Comparison of ENCODE assay signal across 14 cellular contexts in the genomic region with DNA sequence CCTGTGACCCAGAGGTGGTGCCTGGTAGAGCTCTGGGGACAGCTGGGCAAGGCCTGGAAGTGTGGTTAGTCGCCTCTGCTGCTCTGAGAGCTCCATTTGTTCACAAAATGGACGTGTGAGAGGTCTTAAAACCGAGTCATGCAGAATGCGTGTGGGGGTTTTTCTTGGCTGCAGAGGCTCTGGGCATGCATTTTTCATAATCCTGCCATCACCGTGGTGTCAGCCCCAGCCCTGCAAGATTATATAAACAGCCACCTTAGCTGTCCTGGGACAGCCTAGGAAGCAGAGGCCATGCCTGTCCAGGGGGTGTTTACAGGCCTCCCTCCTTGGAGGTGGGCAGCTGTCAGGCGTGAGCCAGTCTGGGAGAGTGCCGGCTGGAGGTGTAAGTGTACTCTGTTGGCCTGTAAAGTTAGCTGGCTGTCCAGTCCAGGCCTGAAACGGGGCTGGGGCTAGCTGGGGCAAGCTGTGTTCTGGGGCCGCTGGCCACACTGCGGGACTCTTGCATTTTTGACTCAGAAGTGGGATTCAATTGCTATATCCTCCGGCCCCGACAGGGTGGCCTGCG. TPM values are rescaled to one million over a fixed set of nuclear protein-coding genes. Genes with fewer than 3 reads are reported as not detected.
DNase-seq lines count a peak whose midpoint lies in the region; ATAC-seq, FAIRE-seq and TF ChIP-seq lines count a peak whose summit lies in the region.
"Had no signal": no experiment of that assay in that cellular context is flagged by ENCODE, and none has a peak within 500 bp of the region (broad histone marks: within the 10 kb centered on the region; RNA-seq: fewer than 3 reads in every experiment).

No MANE protein-coding gene starts in this region.

- H3K4me3 Mint-ChIP-seq in CD4-positive, CD25-positive, alpha-beta regulatory T cell, result peak overlapping the region; percentile 44 to 80 (median 74)

- H3K4me3 ChIP-seq in CD4-positive, CD25-positive, alpha-beta regulatory T cell (ENCODE audit: low read depth, low read length), result no peak overlapping the region
- H3K4me3 ChIP-seq in esophagus muscularis mucosa, result peak overlapping the region; percentile 64 to 75 (median 70)
- peak overlapping the region; percentile 74 for H3K4me3 ChIP-seq in neural cell (ENCODE audit: low read length)
- no peak overlapping the region for H3K4me3 ChIP-seq in kidney (ENCODE audit: low read length in 2 of 2)
- H3K4me3 ChIP-seq: thoracic aorta had no signal

- H3K4me1 ChIP-seq in CD4-positive, CD25-positive, alpha-beta regulatory T cell (ENCODE audit: control insufficient read depth, insufficient read depth, low read length, poor library complexity, severe bottlenecking), result peaks cover 16% of the 10 kb centered on the region
- H3K4me1 ChIP-seq in esophagus muscularis mucosa, result peaks cover 50 to 98% (median 84%) of the 10 kb centered on the region in 4 donors
- peaks cover 2 to 5% of the 10 kb centered on the region in 2 donors for H3K4me1 ChIP-seq in kidney (ENCODE audit: control insufficient read depth in 1 of 2, insufficient read depth in 1 of 2, low read depth in 1 of 2, low read length in 2 of 2)

- no peak for FAIRE-seq in kidney (lab: Jason Lieb, UNC)

- peaks cover 7% of the 10 kb centered on the region for H3K27me3 ChIP-seq in CD4-positive, CD25-positive, alpha-beta regulatory T cell (ENCODE audit: control insufficient read depth, insufficient read depth, low read length)
- H3K27me3 ChIP-seq in esophagus muscularis mucosa (peaks cover 0 to 22% (median 0%) of the 10 kb centered on the region in 4 donors), neural cell (ENCODE audit: insufficient read depth, low read depth, low read length) (peaks cover 12% of the 10 kb centered on the region)

- no peak for ATAC-seq in CD4-positive, CD25-positive, alpha-beta regulatory T cell (ENCODE audit: low read depth in 2 of 2)
- ATAC-seq in stimulated activated naive CD8-positive, alpha-beta T cell treated with anti-CD3 and anti-CD28 coated beads, Interleukin-15, Interleukin-2, amounts not matched to agents 100 U/mL and 50 U/mL, for 24 hours, result no peak

- intact Hi-C loops in esophagus muscularis mucosa (cut with DNase I), result no loop called here
- intact Hi-C loops in kidney (cut with DNase I), result no loop called here

- no peak for TF ChIP-seq RAD21 in neural cell (conservative IDR thresholded peaks at IDR 0.05)

- no peaks in the 10 kb centered on the region for H3F3A ChIP-seq in neural cell (ENCODE audit: insufficient read depth, low read length, poor library complexity, severe bottlenecking)

- peaks cover 12% of the 10 kb centered on the region for H4K20me1 ChIP-seq in neural cell (ENCODE audit: insufficient read depth)

- no peak overlapping the region for H3K27ac Mint-ChIP-seq in CD4-positive, CD25-positive, alpha-beta regulatory T cell
- H3K27ac Mint-ChIP-seq: CD14-positive monocyte had no signal

- peaks cover 0 to 16% (median 5%) of the 10 kb centered on the region in 4 donors for H3K4me1 Mint-ChIP-seq in CD4-positive, CD25-positive, alpha-beta regulatory T cell

- no peaks in the 10 kb centered on the region for H3K9me3 ChIP-seq in CD4-positive, CD25-positive, alpha-beta regulatory T cell (ENCODE audit: control insufficient read depth in 2 of 2, low read length in 2 of 2)
- H3K9me3 ChIP-seq in esophagus muscularis mucosa (no peaks in the 10 kb centered on the region), neural cell (ENCODE audit: low read length) (no peaks in the 10 kb centered on the region), kidney (ENCODE audit: control insufficient read depth in 1 of 2, low read length in 2 of 2) (no peaks in the 10 kb centered on the region)
- H3K9me3 ChIP-seq: thoracic aorta had no signal

- TF ChIP-seq CTCF in esophagus muscularis mucosa (IDR thresholded peaks at IDR 0.05) (no peak), neural cell (IDR thresholded peaks at IDR 0.05; ENCODE audit: poor library complexity, severe bottlenecking) (no peak), kidney (IDR thresholded peaks at IDR 0.05; ENCODE audit: borderline replicate concordance, extremely low read depth, insufficient read depth) (no peak)

- peak overlapping the region; percentile 79 for H3K4me2 ChIP-seq in neural cell (ENCODE audit: low read length)

- H2AFZ ChIP-seq in neural cell (ENCODE audit: low read depth, low read length), result no peak overlapping the region

- no peaks in the 10 kb centered on the region for H3K36me3 ChIP-seq in CD4-positive, CD25-positive, alpha-beta regulatory T cell (ENCODE audit: control insufficient read depth, insufficient read depth, low read length)
- H3K36me3 ChIP-seq in esophagus muscularis mucosa, result no peaks in the 10 kb centered on the region
- H3K36me3 ChIP-seq in neural cell (ENCODE audit: insufficient read depth, low read length), result no peaks in the 10 kb centered on the region
- H3K36me3 ChIP-seq in kidney (ENCODE audit: control insufficient read depth in 1 of 2, insufficient read depth in 2 of 2, low read length in 2 of 2), result no peaks in the 10 kb centered on the region
- H3K36me3 ChIP-seq: thoracic aorta had no signal

- H3K9me3 Mint-ChIP-seq in CD4-positive, CD25-positive, alpha-beta regulatory T cell, result no peaks in the 10 kb centered on the region

- peak overlapping the region; percentile 93 for H3K9ac ChIP-seq in neural cell (ENCODE audit: low read length)
- H3K9ac ChIP-seq in kidney (ENCODE audit: low read length in 2 of 2), result no peak overlapping the region

- no peak for TF ChIP-seq POLR2A in esophagus muscularis mucosa (IDR thresholded peaks at IDR 0.05; ENCODE audit: low read depth)

- WGBS in esophagus muscularis mucosa, result 47% methylated on average over 11 of the region's 13 CpGs

- H3K9me2 ChIP-seq in neural cell (ENCODE audit: insufficient read depth, low read length), result no peaks in the 10 kb centered on the region

- no peak overlapping the region for H3K27ac ChIP-seq in CD4-positive, CD25-positive, alpha-beta regulatory T cell (ENCODE audit: insufficient read depth, low read length, poor library complexity, severe bottlenecking)
- H3K27ac ChIP-seq in esophagus muscularis mucosa (replicated peaks in 1 of 4), result peak overlapping the region; percentile 84 to 92 (median 88)
- H3K27ac ChIP-seq in neural cell (ENCODE audit: low read length), result no peak overlapping the region
- no peak overlapping the region for H3K27ac ChIP-seq in kidney (ENCODE audit: low read depth in 2 of 2, low read length in 2 of 2)
- H3K27ac ChIP-seq: thoracic aorta had no signal

- no peak for DNase-seq in CD4-positive, CD25-positive, alpha-beta regulatory T cell
- peak; percentile 27 for DNase-seq in NCI-H69 (lab: John Stamatoyannopoulos, UW)
- DNase-seq in esophagus muscularis mucosa (ENCODE audit: extremely low spot score), result no peak
- DNase-seq in GF-D8 (lab: John Stamatoyannopoulos, UW), result no peak
- no peak for DNase-seq in globus pallidus (ENCODE audit: low spot score)
- DNase-seq in stimulated activated naive CD8-positive, alpha-beta T cell treated with anti-CD3 and anti-CD28 coated beads, Interleukin-15, Interleukin-2, amounts not matched to agents 100 U/mL and 50 U/mL, for 24 hours, result no peak
- no peak for DNase-seq in kidney
- DNase-seq: activated CD4-positive, alpha-beta T cell treated with anti-CD3 and anti-CD28 coated beads for 1 hour; GOT3; SIG-M5; stimulated activated CD4-positive, alpha-beta T cell treated with anti-CD3 and anti-CD28 coated beads, Interleukin-4, amount 100 ng/mL, for 4 hours had no signal

- peaks cover 44% of the 10 kb centered on the region for H3K27me3 Mint-ChIP-seq in CD4-positive, CD25-positive, alpha-beta regulatory T cell

- H3K36me3 Mint-ChIP-seq in CD4-positive, CD25-positive, alpha-beta regulatory T cell, result no peaks in the 10 kb centered on the region

- TF ChIP-seq EP300 in esophagus muscularis mucosa (IDR thresholded peaks at IDR 0.05), result no peak
- no peak for TF ChIP-seq EP300 in neural cell (conservative IDR thresholded peaks at IDR 0.05; ENCODE audit: poor library complexity, severe bottlenecking)

- H3K79me2 ChIP-seq in neural cell (replicated peaks; ENCODE audit: insufficient read depth, low read length), result peaks cover 46% of the 10 kb centered on the region

TF ChIP-seq in neural cell, 6 proteins besides CTCF, POLR2A, EP300 and RAD21 (continues in another document):
- TF ChIP-seq POLR2AphosphoS5 (IDR thresholded peaks at IDR 0.05), result no peak
- TF ChIP-seq, protein P1, sequence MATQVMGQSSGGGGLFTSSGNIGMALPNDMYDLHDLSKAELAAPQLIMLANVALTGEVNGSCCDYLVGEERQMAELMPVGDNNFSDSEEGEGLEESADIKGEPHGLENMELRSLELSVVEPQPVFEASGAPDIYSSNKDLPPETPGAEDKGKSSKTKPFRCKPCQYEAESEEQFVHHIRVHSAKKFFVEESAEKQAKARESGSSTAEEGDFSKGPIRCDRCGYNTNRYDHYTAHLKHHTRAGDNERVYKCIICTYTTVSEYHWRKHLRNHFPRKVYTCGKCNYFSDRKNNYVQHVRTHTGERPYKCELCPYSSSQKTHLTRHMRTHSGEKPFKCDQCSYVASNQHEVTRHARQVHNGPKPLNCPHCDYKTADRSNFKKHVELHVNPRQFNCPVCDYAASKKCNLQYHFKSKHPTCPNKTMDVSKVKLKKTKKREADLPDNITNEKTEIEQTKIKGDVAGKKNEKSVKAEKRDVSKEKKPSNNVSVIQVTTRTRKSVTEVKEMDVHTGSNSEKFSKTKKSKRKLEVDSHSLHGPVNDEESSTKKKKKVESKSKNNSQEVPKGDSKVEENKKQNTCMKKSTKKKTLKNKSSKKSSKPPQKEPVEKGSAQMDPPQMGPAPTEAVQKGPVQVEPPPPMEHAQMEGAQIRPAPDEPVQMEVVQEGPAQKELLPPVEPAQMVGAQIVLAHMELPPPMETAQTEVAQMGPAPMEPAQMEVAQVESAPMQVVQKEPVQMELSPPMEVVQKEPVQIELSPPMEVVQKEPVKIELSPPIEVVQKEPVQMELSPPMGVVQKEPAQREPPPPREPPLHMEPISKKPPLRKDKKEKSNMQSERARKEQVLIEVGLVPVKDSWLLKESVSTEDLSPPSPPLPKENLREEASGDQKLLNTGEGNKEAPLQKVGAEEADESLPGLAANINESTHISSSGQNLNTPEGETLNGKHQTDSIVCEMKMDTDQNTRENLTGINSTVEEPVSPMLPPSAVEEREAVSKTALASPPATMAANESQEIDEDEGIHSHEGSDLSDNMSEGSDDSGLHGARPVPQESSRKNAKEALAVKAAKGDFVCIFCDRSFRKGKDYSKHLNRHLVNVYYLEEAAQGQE (IDR thresholded peaks at IDR 0.05; ENCODE audit: borderline replicate concordance), result no peak

RNA-seq across cellular contexts. Expression of a gene that starts 2.3 kb away (rescaled TPM):
- 0.22 TPM for total RNA-seq in CD4-positive, CD25-positive, alpha-beta regulatory T cell
- not detected for polyA plus RNA-seq in CD4-positive, CD25-positive, alpha-beta regulatory T cell
- total RNA-seq in esophagus muscularis mucosa (10 to 100 TPM; 18.6 to 89.9 (median 40.8) TPM), kidney (4.8 TPM)
- polyA plus RNA-seq in neural cell (37.1 and 38.3 TPM in 2 replicates), kidney (ENCODE audit: insufficient read depth, low read depth, low replicate concordance) (1.5 TPM)
- 53.8 and 78.4 TPM in 2 replicates for polyA minus RNA-seq in neural cell
- polyA plus RNA-seq: CD14-positive monocyte had no signal

RNA-seq across cellular contexts. Expression of a gene that starts 52.2 kb away (rescaled TPM):
- 144 TPM for total RNA-seq in CD4-positive, CD25-positive, alpha-beta regulatory T cell
- 100 to 1,000 TPM in 1 of 4 donors, 10 to 100 TPM in 3; 68.5 to 104 (median 73.2) TPM for polyA plus RNA-seq in CD4-positive, CD25-positive, alpha-beta regulatory T cell
- 10 to 100 TPM; 69.3 to 90.6 (median 72.7) TPM for total RNA-seq in esophagus muscularis mucosa
- 2.7 and 7.6 TPM in 2 replicates for polyA plus RNA-seq in neural cell
- polyA minus RNA-seq in neural cell, result 2.0 and 2.4 TPM in 2 replicates
- 56.3 TPM for total RNA-seq in kidney
- polyA plus RNA-seq in kidney (ENCODE audit: insufficient read depth, low read depth, low replicate concordance), result 149 TPM

Comparison
In these comparisons a context has a peak if more than half of its experiments do, and no peak if none do; other contexts are left out.
1. H3K27ac ChIP-seq: peak in esophagus muscularis mucosa (4 of 4); none in CD4-positive, CD25-positive, alpha-beta regulatory T cell (single experiment), neural cell (single experiment) and kidney (0 of 2).
2. H3K4me3 ChIP-seq: peak in esophagus muscularis mucosa (4 of 4) and neural cell (single experiment); none in CD4-positive, CD25-positive, alpha-beta regulatory T cell (single experiment) and kidney (0 of 2).